In genomic region chr1:112723511-112723839, GRCh38 we compare ENCODE assay signal across 1 cellular context.
TF ChIP-seq lines count a peak whose summit lies in the region.

No MANE protein-coding gene starts in this region.

TF ChIP-seq in IMR-90, 13 proteins besides CTCF, POLR2A, EP300 and RAD21:
- TF ChIP-seq MAFK (IDR thresholded peaks at IDR 0.05; ENCODE audit: low read depth, low read length) (no peak), CHD1 (IDR thresholded peaks at IDR 0.05; ENCODE audit: low read depth, low read length) (no peak), FOS (IDR thresholded peaks at IDR 0.05; ENCODE audit: low read depth, low read length) (no peak), USF2 (IDR thresholded peaks at IDR 0.05; ENCODE audit: low read depth, low read length) (no peak), RFX5 (IDR thresholded peaks at IDR 0.05; ENCODE audit: low read depth, low read length) (no peak), SMC3 (IDR thresholded peaks at IDR 0.05; ENCODE audit: low read depth, low read length) (no peak), MXI1 (IDR thresholded peaks at IDR 0.05; ENCODE audit: borderline replicate concordance, low read depth, low read length) (no peak), MAZ (IDR thresholded peaks at IDR 0.05; ENCODE audit: borderline replicate concordance, low read depth, low read length) (no peak), ELK1 (IDR thresholded peaks at IDR 0.05; ENCODE audit: borderline replicate concordance, low read depth, low read length) (no peak), NFE2L2 (IDR thresholded peaks at IDR 0.05; ENCODE audit: low read depth, low read length) (no peak), RCOR1 (IDR thresholded peaks at IDR 0.05; ENCODE audit: insufficient replicate concordance, low read length) (no peak), CEBPB (IDR thresholded peaks at IDR 0.05; ENCODE audit: low read depth, low read length) (no peak), BHLHE40 (IDR thresholded peaks at IDR 0.05; ENCODE audit: low read depth, low read length) (no peak)
